ENCODE assay signal across 25 cellular contexts in genomic region chr5:135045488-135045887, GRCh38. TPM values are rescaled to one million over a fixed set of nuclear protein-coding genes. Genes with fewer than 3 reads are reported as not detected.
"Had no signal": no experiment of that assay in that cellular context is flagged by ENCODE, and none has a peak within 500 bp of the region (broad histone marks: within the 10 kb centered on the region; RNA-seq: fewer than 3 reads in every experiment).

No MANE protein-coding gene starts in this region.

- H2AFZ ChIP-seq: hepatocyte had no signal

- H3K4me2 ChIP-seq: hepatocyte had no signal

- H3K4me1 ChIP-seq: foreskin keratinocyte, testis had no signal

- DNase-seq: dermis blood vessel endothelial cell; effector CD4-positive, alpha-beta T cell; endodermal cell; erythroblast; foreskin keratinocyte; head of caudate nucleus; kidney glomerular epithelial cell; mucosa of descending colon; naive thymus-derived CD8-positive, alpha-beta T cell; ovary; sigmoid colon; stimulated activated CD4-positive, alpha-beta T cell treated with anti-CD3 and anti-CD28 coated beads, Interleukin-2, amount 100 ng/mL, for 24 hours; stimulated activated CD4-positive, alpha-beta T cell treated with anti-CD3 and anti-CD28 coated beads, Interleukin-4, amount 100 ng/mL, for 4 hours; stimulated activated naive B cell treated with anti-CD40 and anti-IgM and Interleukin-4, amounts not matched to agents 10 μg/mL and 1 μg/mL and 100 μg/mL, for 72 hours; stimulated activated naive CD8-positive, alpha-beta T cell treated with anti-CD3 and anti-CD28 coated beads, Interleukin-15, amount 100 ng/mL, for 72 hours; testis; upper lobe of right lung had no signal

- H3K27ac ChIP-seq: foreskin keratinocyte, hepatocyte, ovary, right atrium auricular region, sigmoid colon, skin epidermis, testis, tibial nerve, upper lobe of right lung, vagina had no signal

- FAIRE-seq: endothelial cell of umbilical vein had no signal

- H3K9me3 ChIP-seq: mucosa of descending colon, ovary, right atrium auricular region, sigmoid colon, testis, tibial nerve, upper lobe of right lung, vagina had no signal

- H3K27me3 ChIP-seq: ovary, testis, vagina had no signal

- H3K4me3 ChIP-seq: hepatocyte, mucosa of descending colon, ovary, right atrium auricular region, sigmoid colon, skin epidermis, testis, tibial nerve, upper lobe of right lung, vagina had no signal

- H3K79me2 ChIP-seq: hepatocyte had no signal

- H3K36me3 ChIP-seq: ovary, right atrium auricular region, sigmoid colon, tibial nerve, upper lobe of right lung, vagina had no signal

- ATAC-seq: foreskin keratinocyte; left lobe of liver; mucosa of descending colon; naive thymus-derived CD8-positive, alpha-beta T cell; stimulated activated naive B cell treated with anti-CD40 and anti-IgM and Interleukin-4, amounts not matched to agents 10 μg/mL and 1 μg/mL and 100 μg/mL, for 72 hours; stimulated activated naive CD8-positive, alpha-beta T cell treated with anti-CD3 and anti-CD28 coated beads, Interleukin-15, amount 100 ng/mL, for 72 hours; upper lobe of right lung had no signal

RNA-seq across cellular contexts. Expression of gene PITX1, which starts 11.5 kb away (rescaled TPM):
- total RNA-seq: naive thymus-derived CD8-positive, alpha-beta T cell; right atrium auricular region; upper lobe of right lung had no signal
- polyA plus RNA-seq: naive thymus-derived CD8-positive, alpha-beta T cell; neural cell had no signal
